In genomic region chr11:126601136-126601535, GRCh38 we compare ENCODE assay signal across 18 cellular contexts.
DNase-seq lines count a peak whose midpoint lies in the region; ATAC-seq lines count a peak whose summit lies in the region.
"Had no signal": no experiment of that assay in that cellular context is flagged by ENCODE, and none has a peak within 500 bp of the region (broad histone marks: within the 10 kb centered on the region; RNA-seq: fewer than 3 reads in every experiment).

No MANE protein-coding gene starts in this region.

- H3K4me1 ChIP-seq in ectodermal cell (ENCODE audit: control insufficient read depth, insufficient read depth, low read length), result peaks cover 37% of the 10 kb centered on the region
- H3K4me1 ChIP-seq: Peyer's patch had no signal

- H3K9me3 ChIP-seq in ectodermal cell (ENCODE audit: control insufficient read depth, low read length), result no peaks in the 10 kb centered on the region
- H3K9me3 ChIP-seq: Peyer's patch had no signal

- WGBS in ectodermal cell, 2 experiments, result 61 to 69% methylated on average over 5 of the region's 5 CpGs

- H3K27me3 ChIP-seq in ectodermal cell (ENCODE audit: control insufficient read depth, insufficient read depth, low read length, poor library complexity, severe bottlenecking), result peaks cover 5% of the 10 kb centered on the region
- H3K27me3 ChIP-seq: BLaER1, Peyer's patch had no signal

- no peak overlapping the region for H3K4me3 ChIP-seq in ectodermal cell (ENCODE audit: insufficient read depth, low read depth, low read length)
- H3K4me3 ChIP-seq: BLaER1, Peyer's patch had no signal

- H3K36me3 ChIP-seq in ectodermal cell (ENCODE audit: control insufficient read depth, insufficient read depth, low read length), result no peaks in the 10 kb centered on the region
- H3K36me3 ChIP-seq: BLaER1, Peyer's patch had no signal

- DNase-seq in LHCN-M2 (ENCODE audit: low read depth) (peak; percentile 5), NCI-H146 treated with DMSO at 0.1 percent for 48 hours (lab: John Stamatoyannopoulos, UW; ENCODE audit: unreplicated experiment) (peak; percentile 40), retina (peak; percentile 40), NCI-H226 (no peak)
- no peak for DNase-seq in activated CD8-positive, alpha-beta memory T cell treated with anti-CD3 and anti-CD28 coated beads, Interleukin-2, amount 50 U/mL, for 48 hours
- DNase-seq: CD8-positive, alpha-beta memory T cell; DMS 273 treated with DMSO at 0.1 percent for 48 hours; EL; H9; Karpas-422; NCI-H187; NCI-H524 treated with DMSO at 0.1 percent for 48 hours; Peyer's patch; Right ventricle myocardium superior had no signal

- ATAC-seq in GM19452 (IDR thresholded peaks at IDR 0.05; ENCODE audit: unreplicated experiment), result no peak
- ATAC-seq: SK-N-SH treated with all-trans-retinoic acid at 6 μM for 48 hours had no signal

- H3K27ac ChIP-seq in ectodermal cell (ENCODE audit: insufficient read depth, low read depth, low read length, poor library complexity, severe bottlenecking), result peak overlapping the region; percentile 79
- H3K27ac ChIP-seq: BLaER1, Peyer's patch had no signal

Comparison
In these comparisons a context has a peak if more than half of its experiments do, and no peak if none do; other contexts are left out.
1. DNase-seq: peak in LHCN-M2 (single experiment), NCI-H146 treated with DMSO at 0.1 percent for 48 hours (single experiment) and retina (single experiment); none in activated CD8-positive, alpha-beta memory T cell treated with anti-CD3 and anti-CD28 coated beads, Interleukin-2, amount 50 U/mL, for 48 hours (single experiment) and NCI-H226 (single experiment).